Comparison of ENCODE assay signal across 12 cellular contexts in genomic region chr14:77306406-77307098, GRCh38. TPM values are rescaled to one million over a fixed set of nuclear protein-coding genes. Genes with fewer than 3 reads are reported as not detected.
DNase-seq lines count a peak whose midpoint lies in the region; TF ChIP-seq lines count a peak whose summit lies in the region.
"Had no signal": no experiment of that assay in that cellular context is flagged by ENCODE, and none has a peak within 500 bp of the region (broad histone marks: within the 10 kb centered on the region; RNA-seq: fewer than 3 reads in every experiment).

No MANE protein-coding gene starts in this region.

- no peak for DNase-seq in RWPE1 (ENCODE audit: low spot score)
- peak; percentile 36 for DNase-seq in choroid plexus epithelial cell (ENCODE audit: low read depth)
- DNase-seq in mesothelial cell of epicardium (ENCODE audit: low spot score in 2 of 2, unreplicated experiment in 2 of 2) = no peak
- DNase-seq in testis = peak; percentile 53
- no peak for DNase-seq in progenitor cell of endocrine pancreas (ENCODE audit: low spot score, unreplicated experiment)
- DNase-seq in activated CD8-positive, alpha-beta memory T cell treated with anti-CD3 and anti-CD28 coated beads, Interleukin-2, amount 50 U/mL, for 4 hours = no peak
- no peak for DNase-seq in cortex of kidney (lab: John Stamatoyannopoulos, UW)
- DNase-seq: DMS79 treated with DMSO at 0.1 percent for 48 hours, NCI-H526, T-helper 17 cell had no signal

- H3K27me3 ChIP-seq in testis = no peaks in the 10 kb centered on the region

- CTCF ChIA-PET in RWPE1 (lab: Yijun Ruan, JAX) = interaction anchor here (0.7 to 1.5 kb wide), 2 partner anchors 9 to 48 kb away, joined by 3 to 10 read pairs; no protein-coding TSS in a partner anchor

- H3K36me3 Mint-ChIP-seq in mesothelial cell of epicardium = peaks cover 11% of the 10 kb centered on the region
- H3K36me3 Mint-ChIP-seq in progenitor cell of endocrine pancreas (ENCODE audit: insufficient read depth) = peaks cover 12% of the 10 kb centered on the region
- H3K36me3 Mint-ChIP-seq: natural killer cell treated with Interleukin-12 subunit alpha and Interleukin-12 subunit beta and Interleukin-15 and Interleukin-18, amount 100 ng/mL, for 72 hours had no signal

- TF ChIP-seq CTCF in RWPE1 (conservative IDR thresholded peaks at IDR 0.05; ENCODE audit: low read depth) (no peak), choroid plexus epithelial cell (conservative IDR thresholded peaks at IDR 0.05; ENCODE audit: low read depth, low read length) (no peak), mesothelial cell of epicardium (IDR thresholded peaks at IDR 0.05; ENCODE audit: unreplicated experiment) (no peak), testis (IDR thresholded peaks at IDR 0.05) (no peak), progenitor cell of endocrine pancreas (IDR thresholded peaks at IDR 0.05; ENCODE audit: unreplicated experiment) (no peak)

- H3K9me3 Mint-ChIP-seq in mesothelial cell of epicardium = no peaks in the 10 kb centered on the region
- H3K9me3 Mint-ChIP-seq in progenitor cell of endocrine pancreas (ENCODE audit: low read depth) = no peaks in the 10 kb centered on the region
- H3K9me3 Mint-ChIP-seq: natural killer cell treated with Interleukin-12 subunit alpha and Interleukin-12 subunit beta and Interleukin-15 and Interleukin-18, amount 100 ng/mL, for 72 hours had no signal

- H3K27ac ChIP-seq in RWPE1 = peak overlapping the region; percentile 70
- peak overlapping the region; percentile 77 to 80 for H3K27ac ChIP-seq in testis
- H3K27ac ChIP-seq: KMS-11 had no signal

- H3K36me3 ChIP-seq in testis (ENCODE audit: low read depth, missing control alignments) = no peaks in the 10 kb centered on the region

- intact Hi-C loops in testis (cut with DNase I; ENCODE audit: low total_unique reads) = no loop called here

- WGBS in testis, 2 donors = 38 to 41% methylated on average over 3 of the region's 3 CpGs

- H3K4me1 ChIP-seq in testis = peaks cover 30% of the 10 kb centered on the region

- H3K27ac Mint-ChIP-seq in mesothelial cell of epicardium (peak overlapping the region; percentile 91), progenitor cell of endocrine pancreas (no peak overlapping the region)
- H3K27ac Mint-ChIP-seq: natural killer cell treated with Interleukin-12 subunit alpha and Interleukin-12 subunit beta and Interleukin-15 and Interleukin-18, amount 100 ng/mL, for 72 hours; T-helper 17 cell had no signal

- H3K9me3 ChIP-seq in testis = no peaks in the 10 kb centered on the region

- no peaks in the 10 kb centered on the region for H3K27me3 Mint-ChIP-seq in mesothelial cell of epicardium (ENCODE audit: low read depth)
- H3K27me3 Mint-ChIP-seq in progenitor cell of endocrine pancreas = no peaks in the 10 kb centered on the region
- H3K27me3 Mint-ChIP-seq: natural killer cell treated with Interleukin-12 subunit alpha and Interleukin-12 subunit beta and Interleukin-15 and Interleukin-18, amount 100 ng/mL, for 72 hours; T-helper 17 cell had no signal

- H3K4me3 Mint-ChIP-seq in mesothelial cell of epicardium = no peak overlapping the region
- H3K4me3 Mint-ChIP-seq in progenitor cell of endocrine pancreas (ENCODE audit: low read depth) = no peak overlapping the region
- H3K4me3 Mint-ChIP-seq: natural killer cell treated with Interleukin-12 subunit alpha and Interleukin-12 subunit beta and Interleukin-15 and Interleukin-18, amount 100 ng/mL, for 72 hours; T-helper 17 cell had no signal

- H3K4me3 ChIP-seq in choroid plexus epithelial cell (ENCODE audit: low read depth, low read length) = no peak overlapping the region
- no peak overlapping the region for H3K4me3 ChIP-seq in testis

- no peak for TF ChIP-seq POLR2A in testis (IDR thresholded peaks at IDR 0.05)

- H3K4me1 Mint-ChIP-seq in mesothelial cell of epicardium (peaks cover 18% of the 10 kb centered on the region), progenitor cell of endocrine pancreas (ENCODE audit: low read depth) (no peaks in the 10 kb centered on the region)

- POLR2A ChIA-PET in RWPE1 (lab: Yijun Ruan, JAX; ENCODE audit: low non-redundant PET) = interaction anchor here (0.7 kb wide), 1 partner anchor 15 kb away, joined by 3 read pairs; the partner anchor contains the start of gene GSTZ1

RNA-seq across cellular contexts. Expression of gene POMT2, which starts 14.1 kb away (rescaled TPM):
- total RNA-seq in mesothelial cell of epicardium (40.5 to 46.1 TPM (median 45.3 TPM) in 3 replicates), testis (100 to 1,000 TPM; 127 to 162 TPM), progenitor cell of endocrine pancreas (65.5 and 66.9 TPM in 2 replicates)
- 108 TPM for polyA plus RNA-seq in testis (ENCODE audit: insufficient read depth, low read depth, low replicate concordance)

RNA-seq across cellular contexts. Expression of gene GSTZ1, which starts 14.3 kb away (rescaled TPM):
- total RNA-seq in mesothelial cell of epicardium (20.7 to 24.0 TPM (median 23.5 TPM) in 3 replicates), testis (10 to 100 TPM; 52.8 to 64.1 TPM), progenitor cell of endocrine pancreas (29.0 and 31.2 TPM in 2 replicates)
- 101 TPM for polyA plus RNA-seq in testis (ENCODE audit: insufficient read depth, low read depth, low replicate concordance)

RNA-seq across cellular contexts. Expression of gene NGB, which starts 35.5 kb away (rescaled TPM):
- total RNA-seq in mesothelial cell of epicardium (not detected in 3 replicates), testis (1 to 10 TPM; 1.1 to 1.3 TPM), progenitor cell of endocrine pancreas (not detected in 2 replicates)
- 0.76 TPM for polyA plus RNA-seq in testis (ENCODE audit: insufficient read depth, low read depth, low replicate concordance)
- total RNA-seq: natural killer cell treated with Interleukin-12 subunit alpha and Interleukin-12 subunit beta and Interleukin-15 and Interleukin-18, amount 100 ng/mL, for 72 hours; T-helper 17 cell had no signal

Comparison
In these comparisons a context has a peak if more than half of its experiments do, and no peak if none do; other contexts are left out.
1. DNase-seq: peak in choroid plexus epithelial cell (single experiment) and testis (single experiment); none in RWPE1 (single experiment), mesothelial cell of epicardium (0 of 2), progenitor cell of endocrine pancreas (single experiment), activated CD8-positive, alpha-beta memory T cell treated with anti-CD3 and anti-CD28 coated beads, Interleukin-2, amount 50 U/mL, for 4 hours (single experiment) and cortex of kidney (single experiment).